Comparison of ENCODE assay signal across 12 cellular contexts in the genomic region with DNA sequence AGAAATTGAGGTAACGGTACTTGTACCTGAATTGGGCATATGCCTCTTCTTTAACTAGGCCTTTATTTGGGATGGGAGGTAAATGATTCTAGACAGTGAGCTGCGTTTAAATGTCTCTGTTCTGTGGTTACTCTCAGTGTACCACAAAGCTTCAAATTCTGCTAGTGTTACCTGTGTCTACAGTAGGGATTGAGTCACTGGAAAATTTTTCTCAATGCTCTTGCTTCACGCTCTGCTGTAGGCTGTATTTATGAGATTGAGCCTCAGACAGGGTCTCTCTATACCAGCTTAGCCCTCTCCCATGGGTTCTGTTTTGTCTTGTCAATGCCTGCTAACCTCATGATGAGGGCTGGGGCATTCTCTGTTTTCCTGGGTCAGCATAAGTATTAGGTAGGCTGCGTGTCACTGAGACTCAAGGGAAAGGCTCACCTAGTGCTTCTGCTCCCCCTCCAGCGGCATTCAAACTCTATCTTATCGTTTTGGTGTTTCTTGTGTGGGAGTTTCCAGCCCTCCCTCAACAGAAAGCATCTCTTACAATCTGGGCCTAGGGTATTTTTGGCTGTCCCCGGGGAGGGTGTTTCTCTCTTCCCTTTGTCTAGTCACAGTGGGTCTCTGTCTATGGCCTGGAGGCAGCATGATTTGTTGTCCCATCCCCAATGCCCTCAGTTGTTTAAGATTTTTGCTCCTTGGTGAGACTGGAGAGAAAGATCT.
A peak's percentile ranks its signal among the peaks of the same experiment; 100 is the strongest.
DNase-seq lines count a peak whose midpoint lies in the region; ATAC-seq and TF ChIP-seq lines count a peak whose summit lies in the region.
"Had no signal": no experiment of that assay in that cellular context is flagged by ENCODE, and none has a peak within 500 bp of the region (broad histone marks: within the 10 kb centered on the region; RNA-seq: fewer than 3 reads in every experiment).

No MANE protein-coding gene starts in this region.

- DNase-seq in activated naive CD4-positive, alpha-beta T cell treated with anti-CD3 and anti-CD28 coated beads, Interleukin-2, amount 50 U/mL, for 16 hours: no peak
- no peak for DNase-seq in NCI-H2107 treated with DMSO at 0.1 percent for 48 hours (lab: John Stamatoyannopoulos, UW; ENCODE audit: unreplicated experiment)
- DNase-seq in chondrocyte (ENCODE audit: low spot score): no peak
- DNase-seq in LoVo (ENCODE audit: low spot score): no peak
- DNase-seq in stimulated activated CD4-positive, alpha-beta T cell treated with anti-CD3 and anti-CD28 coated beads, Interleukin-1b, Interleukin-23, amount 100 ng/mL, for 48 hours: no peak
- DNase-seq: activated CD4-positive, alpha-beta T cell treated with anti-CD3 and anti-CD28 coated beads, Interleukin-2, amount 10 ng/mL, durations not matched to agents 7 days and 5 days; body of pancreas; NCI-H526; SJCRH30 had no signal

- H3K36me3 Mint-ChIP-seq in activated naive CD4-positive, alpha-beta T cell treated with anti-CD3 and anti-CD28 coated beads, Interleukin-2, amount 50 U/mL, for 24 hours: no peaks in the 10 kb centered on the region
- H3K36me3 Mint-ChIP-seq in chondrocyte (ENCODE audit: low read depth): no peaks in the 10 kb centered on the region

- H3K9me3 Mint-ChIP-seq in activated naive CD4-positive, alpha-beta T cell treated with anti-CD3 and anti-CD28 coated beads, Interleukin-2, amount 50 U/mL, for 24 hours: no peaks in the 10 kb centered on the region
- H3K9me3 Mint-ChIP-seq in chondrocyte (ENCODE audit: low read depth): peaks cover 8% of the 10 kb centered on the region

- H3K4me1 Mint-ChIP-seq in activated naive CD4-positive, alpha-beta T cell treated with anti-CD3 and anti-CD28 coated beads, Interleukin-2, amount 50 U/mL, for 24 hours: no peaks in the 10 kb centered on the region
- no peaks in the 10 kb centered on the region for H3K4me1 Mint-ChIP-seq in chondrocyte (ENCODE audit: low read depth)
- H3K4me1 Mint-ChIP-seq: activated CD4-positive, alpha-beta T cell treated with anti-CD3 and anti-CD28 coated beads, Interleukin-2, amount 10 ng/mL, durations not matched to agents 7 days and 5 days had no signal

- no peaks in the 10 kb centered on the region for H3K27me3 Mint-ChIP-seq in activated naive CD4-positive, alpha-beta T cell treated with anti-CD3 and anti-CD28 coated beads, Interleukin-2, amount 50 U/mL, for 24 hours
- peaks cover 4% of the 10 kb centered on the region for H3K27me3 Mint-ChIP-seq in chondrocyte (ENCODE audit: low read depth)
- H3K27me3 Mint-ChIP-seq: activated CD4-positive, alpha-beta T cell treated with anti-CD3 and anti-CD28 coated beads, Interleukin-2, amount 10 ng/mL, durations not matched to agents 7 days and 5 days had no signal

- ATAC-seq in GM21737 (IDR thresholded peaks at IDR 0.05; ENCODE audit: unreplicated experiment) (peak; percentile 66), HG03280 (IDR thresholded peaks at IDR 0.05; ENCODE audit: unreplicated experiment) (peak; percentile 52)
- ATAC-seq: body of pancreas had no signal

- no peak for TF ChIP-seq CTCF in chondrocyte (IDR thresholded peaks at IDR 0.05)

- H3K4me3 Mint-ChIP-seq in activated naive CD4-positive, alpha-beta T cell treated with anti-CD3 and anti-CD28 coated beads, Interleukin-2, amount 50 U/mL, for 24 hours: no peak overlapping the region
- H3K4me3 Mint-ChIP-seq in chondrocyte (ENCODE audit: unreplicated experiment): no peak overlapping the region
- H3K4me3 Mint-ChIP-seq: activated CD4-positive, alpha-beta T cell treated with anti-CD3 and anti-CD28 coated beads, Interleukin-2, amount 10 ng/mL, durations not matched to agents 7 days and 5 days had no signal

- peak overlapping the region; percentile 14 for H3K27ac Mint-ChIP-seq in activated naive CD4-positive, alpha-beta T cell treated with anti-CD3 and anti-CD28 coated beads, Interleukin-2, amount 50 U/mL, for 24 hours
- no peak overlapping the region for H3K27ac Mint-ChIP-seq in chondrocyte (ENCODE audit: unreplicated experiment)
